In genomic region chr1:11355594-11356467, GRCh38 we compare ENCODE assay signal across 1 cellular context.
TF ChIP-seq lines count a peak whose summit lies in the region.

No MANE protein-coding gene starts in this region.

TF ChIP-seq in GM23338, 12 proteins besides CTCF, POLR2A, EP300 and RAD21 (continued from another document):
- TF ChIP-seq REST (IDR thresholded peaks at IDR 0.05; ENCODE audit: unreplicated experiment) (peak; percentile 24), STAT1 (IDR thresholded peaks at IDR 0.05; ENCODE audit: unreplicated experiment) (no peak)
